1 cellular context compared by ENCODE assay signal in the genomic region with DNA sequence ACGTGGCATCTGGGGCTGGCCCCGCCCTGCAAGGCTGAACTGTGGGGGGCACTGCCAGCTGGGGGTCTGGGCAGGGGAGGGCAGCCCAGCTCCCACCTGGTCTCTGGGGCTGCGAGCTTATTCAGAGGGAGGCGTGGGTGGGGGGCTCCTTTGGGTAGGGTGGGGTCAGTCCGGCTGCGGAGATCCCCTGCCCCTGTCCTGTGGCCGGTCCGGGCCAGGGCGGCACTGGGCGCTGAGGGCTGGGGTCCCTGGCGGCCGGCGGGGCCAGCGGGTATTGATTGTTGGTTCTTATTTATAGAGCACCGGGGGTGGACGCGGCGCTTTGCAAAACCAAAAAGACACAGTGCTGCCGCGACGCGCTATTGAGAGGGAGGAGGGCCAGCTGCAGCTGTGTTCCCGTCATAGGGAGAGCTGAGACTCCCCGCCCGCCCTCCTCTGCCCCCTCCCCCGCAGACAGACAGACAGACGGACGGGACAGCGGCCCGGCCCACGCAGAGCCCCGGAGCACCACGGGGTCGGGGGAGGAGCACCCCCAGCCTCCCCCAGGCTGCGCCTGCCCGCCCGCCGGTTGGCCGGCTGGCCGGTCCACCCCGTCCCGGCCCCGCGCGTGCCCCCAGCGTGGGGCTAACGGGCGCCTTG.
TF ChIP-seq lines count a peak whose summit lies in the region.

No MANE protein-coding gene starts in this region.

TF ChIP-seq in H1, 55 proteins besides CTCF, POLR2A, EP300 and RAD21:
- TF ChIP-seq NANOG (IDR thresholded peaks at IDR 0.05; ENCODE audit: insufficient read depth, low read depth, low read length, poor library complexity, severe bottlenecking) (no peak), PHF8 (conservative IDR thresholded peaks at IDR 0.05; ENCODE audit: low read depth, low read length) (no peak), ZNF274 (IDR thresholded peaks at IDR 0.05; ENCODE audit: borderline replicate concordance, extremely low read depth, low read length) (no peak), POU5F1 (IDR thresholded peaks at IDR 0.05; ENCODE audit: low read depth, low read length) (no peak), SAP30 (IDR thresholded peaks at IDR 0.05; ENCODE audit: insufficient read depth, insufficient replicate concordance, low read length) (no peak), SUZ12 (IDR thresholded peaks at IDR 0.05; ENCODE audit: low read length) (no peak; the same call in 1 of the 2 replicates), EZH2 (IDR thresholded peaks at IDR 0.05; ENCODE audit: low read depth, low read length, severe bottlenecking) (no peak), SIN3A (conservative IDR thresholded peaks at IDR 0.05 in 1 of 2, IDR thresholded peaks at IDR 0.05 in 1 of 2; ENCODE audit: low read depth in 1 of 2, low read length in 2 of 2) (no peak), BRCA1 (IDR thresholded peaks at IDR 0.05; ENCODE audit: low read depth, low read length) (no peak), FOSL1 (IDR thresholded peaks at IDR 0.05; ENCODE audit: insufficient read depth, low read depth, low read length) (no peak)
